10 cellular contexts compared by ENCODE assay signal in genomic region chr3:132135628-132136333, GRCh38.
A peak's percentile ranks its signal among the peaks of the same experiment; 100 is the strongest.
DNase-seq lines count a peak whose midpoint lies in the region; TF ChIP-seq lines count a peak whose summit lies in the region.
"Had no signal": no experiment of that assay in that cellular context is flagged by ENCODE, and none has a peak within 500 bp of the region (broad histone marks: within the 10 kb centered on the region; RNA-seq: fewer than 3 reads in every experiment).

No MANE protein-coding gene starts in this region.

- no peak overlapping the region for H3K4me2 ChIP-seq in OCI-LY7 (ENCODE audit: low read length)

- intact Hi-C loops in OCI-LY7 (cut with micrococcal nuclease; ENCODE audit: unreplicated experiment) = no loop called here

- in situ Hi-C loops in astrocyte of the spinal cord (cut with HindIII; ENCODE audit: low sequenced_read_pairs) (no loop called here), G401 (cut with HindIII; ENCODE audit: low sequenced_read_pairs) (no loop called here), HAP-1 (cut with MboI; ENCODE audit: low sequenced_read_pairs) (no loop called here)

- H3K79me2 ChIP-seq in ACC112 (ENCODE audit: control insufficient read depth, insufficient read depth, low read length, unreplicated experiment) = no peaks in the 10 kb centered on the region
- no peaks in the 10 kb centered on the region for H3K79me2 ChIP-seq in OCI-LY7 (ENCODE audit: insufficient read depth, low read depth, low read length)

- no TSS peak for BruUV-seq in OCI-LY7 (replicated peaks; lab: Mats Ljungman, UMichigan)

- H3K4me3 ChIP-seq in ACC112 (ENCODE audit: low read depth, low read length) (peak overlapping the region; percentile 66), astrocyte of the spinal cord (ENCODE audit: low read depth, low read length) (peak overlapping the region; percentile 23), HAP-1 (no peak overlapping the region), OCI-LY7 (ENCODE audit: low read depth, low read length, poor library complexity, severe bottlenecking) (no peak overlapping the region)

- H3K36me3 ChIP-seq in ACC112 (ENCODE audit: insufficient read depth, low read length) (0 out of 2 replicates have a peak, but pooled peaks cover 3% of the 10 kb centered on the region), HAP-1 (replicated peaks) (no peaks in the 10 kb centered on the region), OCI-LY7 (ENCODE audit: insufficient read depth, low read length) (no peaks in the 10 kb centered on the region)

- H4K20me1 ChIP-seq in OCI-LY7 (ENCODE audit: insufficient read depth, low read length) = no peaks in the 10 kb centered on the region

- H3K27me3 ChIP-seq in ACC112 (ENCODE audit: insufficient read depth, low read length) (no peaks in the 10 kb centered on the region), HAP-1 (ENCODE audit: low read depth) (no peaks in the 10 kb centered on the region)

- CTCF ChIA-PET in OCI-LY7 (lab: Charles Lee; ENCODE audit: unreplicated experiment) = no interaction called here

- H3K9me3 ChIP-seq in HAP-1 (no peaks in the 10 kb centered on the region), OCI-LY7 (ENCODE audit: low read length) (no peaks in the 10 kb centered on the region)

- H3K9me2 ChIP-seq in OCI-LY7 (ENCODE audit: insufficient read depth, low read length) = no peaks in the 10 kb centered on the region

- POLR2A ChIA-PET in OCI-LY7 (lab: Charles Lee) = interaction anchor here (0.7 kb wide), 1 partner anchor 1781 kb away, joined by 3 read pairs; no protein-coding TSS in a partner anchor

- H3K4me1 ChIP-seq in ACC112 (ENCODE audit: control insufficient read depth, insufficient read depth, low read length, unreplicated experiment) (peaks cover 36% of the 10 kb centered on the region), HAP-1 (no peaks in the 10 kb centered on the region), OCI-LY7 (ENCODE audit: insufficient read depth, low read length, poor library complexity, severe bottlenecking) (no peaks in the 10 kb centered on the region)

- DNase-seq in HT1080 (ENCODE audit: low read depth) = peak; percentile 98
- DNase-seq in astrocyte of the spinal cord (ENCODE audit: low read depth, low spot score) = peak; percentile 97
- peak; percentile 95 for DNase-seq in islet precursor cell
- no peak for DNase-seq in G401 (ENCODE audit: low spot score)
- DNase-seq in HAP-1 (ENCODE audit: low spot score in 2 of 2) = no peak
- no peak for DNase-seq in activated CD8-positive, alpha-beta memory T cell treated with anti-CD3 and anti-CD28 coated beads, Interleukin-2, amount 50 U/mL, for 48 hours
- DNase-seq in OCI-LY7 (ENCODE audit: low spot score) = no peak
- DNase-seq: activated T-cell treated with anti-CD3 and anti-CD28 coated beads, Interleukin-2, amount 50 U/mL, for 24 hours had no signal

- TF ChIP-seq CTCF in astrocyte of the spinal cord (IDR thresholded peaks at IDR 0.05; ENCODE audit: low read depth, low read length) (no peak), OCI-LY7 (conservative IDR thresholded peaks at IDR 0.05; ENCODE audit: low read length) (no peak)

- peak overlapping the region; percentile 98 for H3K27ac ChIP-seq in ACC112 (ENCODE audit: low read depth, low read length)
- H3K27ac ChIP-seq in OCI-LY7 (ENCODE audit: low read depth, low read length, poor library complexity, severe bottlenecking) = no peak overlapping the region
- H3K27ac ChIP-seq: C4-2B had no signal

- H2AFZ ChIP-seq in ACC112 (ENCODE audit: low read length, unreplicated experiment) (peak overlapping the region; percentile 61), OCI-LY7 (ENCODE audit: low read length) (no peak overlapping the region)

Comparison
In these comparisons a context has a peak if more than half of its experiments do, and no peak if none do; other contexts are left out.
1. H3K4me3 ChIP-seq: peak in ACC112 (single experiment) and astrocyte of the spinal cord (single experiment); none in HAP-1 (single experiment) and OCI-LY7 (single experiment).
2. DNase-seq: peak in HT1080 (single experiment), astrocyte of the spinal cord (single experiment) and islet precursor cell (single experiment); none in G401 (single experiment), HAP-1 (0 of 2), activated CD8-positive, alpha-beta memory T cell treated with anti-CD3 and anti-CD28 coated beads, Interleukin-2, amount 50 U/mL, for 48 hours (single experiment) and OCI-LY7 (single experiment).